In genomic region chr3:117523407-117523806, GRCh38 we compare ENCODE assay signal across 21 cellular contexts.
DNase-seq lines count a peak whose midpoint lies in the region; ATAC-seq and TF ChIP-seq lines count a peak whose summit lies in the region.
"Had no signal": no experiment of that assay in that cellular context is flagged by ENCODE, and none has a peak within 500 bp of the region (broad histone marks: within the 10 kb centered on the region; RNA-seq: fewer than 3 reads in every experiment).

No MANE protein-coding gene starts in this region.

- 95% methylated on average over 5 of the region's 5 CpGs for WGBS in SK-N-SH (ENCODE audit: low lambda C conversion rate)

- H3K4me3 Mint-ChIP-seq in stimulated activated memory B cell treated with anti-CD40 and anti-IgM and Interleukin-4, amounts not matched to agents 10 μg/mL and 1 μg/mL and 100 μg/mL, for 72 hours = no peak overlapping the region
- H3K4me3 Mint-ChIP-seq: CD8-positive, alpha-beta memory T cell had no signal

- no peaks in the 10 kb centered on the region for H3K9me2 ChIP-seq in SK-N-SH

- H3K36me3 Mint-ChIP-seq in stimulated activated memory B cell treated with anti-CD40 and anti-IgM and Interleukin-4, amounts not matched to agents 10 μg/mL and 1 μg/mL and 100 μg/mL, for 72 hours = no peaks in the 10 kb centered on the region

- H3K4me1 ChIP-seq in SK-N-SH (ENCODE audit: control insufficient read depth in 1 of 2, insufficient read depth in 2 of 2, low read depth in 1 of 2, low read length in 1 of 2) = peaks cover 6 to 9% of the 10 kb centered on the region in 2 experiments; a peak in 2 of 4 replicates
- H3K4me1 ChIP-seq: SJSA1 had no signal

- peak overlapping the region in 1 of 2 experiments; percentile 53; a peak in 2 of 4 replicates for H3K27ac ChIP-seq in SK-N-SH (ENCODE audit: low read depth in 2 of 2, low read length in 1 of 2)
- H3K27ac ChIP-seq: RWPE1, SJSA1 had no signal

- H4K20me1 ChIP-seq in SK-N-SH (ENCODE audit: insufficient read depth) = no peaks in the 10 kb centered on the region

- TF ChIP-seq CTCF in SK-N-SH (IDR thresholded peaks at IDR 0.05) = no peak

- no peaks in the 10 kb centered on the region for H3K9me3 ChIP-seq in SK-N-SH
- H3K9me3 ChIP-seq: SJSA1 had no signal

- no peak for TF ChIP-seq RAD21 in SK-N-SH (IDR thresholded peaks at IDR 0.05; ENCODE audit: low read length)

- CTCF ChIA-PET in SK-N-SH (lab: Yijun Ruan, JAX) = interaction anchor here (1.2 to 1.8 kb wide), 3 partner anchors 398 to 753 kb away, joined by 3 to 7 read pairs (median 5); no protein-coding TSS in a partner anchor

- peak; percentile 28 for DNase-seq in HT1080 (ENCODE audit: low read depth)
- no peak for DNase-seq in SK-N-SH
- peak; percentile 61 for DNase-seq in islet precursor cell
- no peak for DNase-seq in Right ventricle myocardium superior
- DNase-seq: C1 segment of cervical spinal cord; CD8-positive, alpha-beta memory T cell; DND-41; GDM1; HCEC 1CT; NCI-H1105 treated with DMSO at 0.1 percent for 48 hours; NCI-H1930; NCI-H345; NCI-H524 treated with DMSO at 0.1 percent for 48 hours; PC-3; SW 1271 had no signal

- no peaks in the 10 kb centered on the region for H3K27me3 ChIP-seq in SK-N-SH (ENCODE audit: insufficient read depth)
- H3K27me3 ChIP-seq: SJSA1 had no signal

- H3K79me2 ChIP-seq in SK-N-SH (ENCODE audit: insufficient read depth) = no peaks in the 10 kb centered on the region

- no peak overlapping the region for H2AFZ ChIP-seq in SK-N-SH (ENCODE audit: low read depth)

- intact Hi-C loops in Right ventricle myocardium superior (cut with DNase I) = no loop called here

- H3K27ac Mint-ChIP-seq in stimulated activated memory B cell treated with anti-CD40 and anti-IgM and Interleukin-4, amounts not matched to agents 10 μg/mL and 1 μg/mL and 100 μg/mL, for 72 hours = no peak overlapping the region
- H3K27ac Mint-ChIP-seq: CD8-positive, alpha-beta memory T cell had no signal

- H3K36me3 ChIP-seq in SK-N-SH (replicated peaks in 1 of 2; ENCODE audit: control insufficient read depth in 1 of 2, insufficient read depth in 2 of 2, low read length in 1 of 2) = no peaks in the 10 kb centered on the region
- H3K36me3 ChIP-seq: SJSA1 had no signal

- TF ChIP-seq EP300 in SK-N-SH (IDR thresholded peaks at IDR 0.05; ENCODE audit: borderline replicate concordance in 1 of 2, low read depth in 1 of 2, low read length in 1 of 2) = no peak

- no peaks in the 10 kb centered on the region for H3K4me1 Mint-ChIP-seq in stimulated activated memory B cell treated with anti-CD40 and anti-IgM and Interleukin-4, amounts not matched to agents 10 μg/mL and 1 μg/mL and 100 μg/mL, for 72 hours
- H3K4me1 Mint-ChIP-seq: CD8-positive, alpha-beta memory T cell had no signal

- no peak overlapping the region for H3K9ac ChIP-seq in SK-N-SH

- H3K4me2 ChIP-seq in SK-N-SH = no peak overlapping the region

- no peaks in the 10 kb centered on the region for H3F3A ChIP-seq in SK-N-SH (replicated peaks; ENCODE audit: insufficient read depth)

- no peak overlapping the region for H3K4me3 ChIP-seq in SK-N-SH (ENCODE audit: low read depth in 2 of 2, low read length in 1 of 2)
- H3K4me3 ChIP-seq: K562, SJSA1 had no signal

- POLR2A ChIA-PET in SK-N-SH (lab: Yijun Ruan, JAX) = no interaction called here

- peaks cover 3% of the 10 kb centered on the region for H3K9me3 Mint-ChIP-seq in stimulated activated memory B cell treated with anti-CD40 and anti-IgM and Interleukin-4, amounts not matched to agents 10 μg/mL and 1 μg/mL and 100 μg/mL, for 72 hours

- ATAC-seq in stimulated activated memory B cell treated with anti-CD40 and anti-IgM and Interleukin-4, amounts not matched to agents 10 μg/mL and 1 μg/mL and 100 μg/mL, for 72 hours = peak; percentile 20
- ATAC-seq in HG02642 (IDR thresholded peaks at IDR 0.05; ENCODE audit: poor library complexity, unreplicated experiment) = no peak
- ATAC-seq in Right ventricle myocardium superior (ENCODE audit: poor library complexity) = no peak
- ATAC-seq in HG02885 (IDR thresholded peaks at IDR 0.05; ENCODE audit: poor library complexity, unreplicated experiment) = no peak
- ATAC-seq: K562, PC-3 had no signal

- peaks cover 3% of the 10 kb centered on the region for H3K27me3 Mint-ChIP-seq in stimulated activated memory B cell treated with anti-CD40 and anti-IgM and Interleukin-4, amounts not matched to agents 10 μg/mL and 1 μg/mL and 100 μg/mL, for 72 hours
- H3K27me3 Mint-ChIP-seq: CD8-positive, alpha-beta memory T cell had no signal

TF ChIP-seq in SK-N-SH, 30 proteins besides CTCF, POLR2A, EP300 and RAD21:
- TF ChIP-seq YY1 (IDR thresholded peaks at IDR 0.05; ENCODE audit: low read depth) (no peak), GABPA (IDR thresholded peaks at IDR 0.05; ENCODE audit: low read depth) (no peak), GATA2 (CRISPR knock-in tag; IDR thresholded peaks at IDR 0.05) (peak; percentile 42)

Comparison
In these comparisons a context has a peak if more than half of its experiments do, and no peak if none do; other contexts are left out.
1. DNase-seq: peak in HT1080 (single experiment) and islet precursor cell (single experiment); none in SK-N-SH (single experiment) and Right ventricle myocardium superior (single experiment).